ENCODE assay signal across 20 cellular contexts in genomic region chr10:61529208-61529607, GRCh38.
DNase-seq lines count a peak whose midpoint lies in the region; ATAC-seq and TF ChIP-seq lines count a peak whose summit lies in the region.
"Had no signal": no experiment of that assay in that cellular context is flagged by ENCODE, and none has a peak within 500 bp of the region (broad histone marks: within the 10 kb centered on the region; RNA-seq: fewer than 3 reads in every experiment).

No MANE protein-coding gene starts in this region.

- peak overlapping the region; percentile 44 for H3K4me2 ChIP-seq in fibroblast of lung (ENCODE audit: extremely low read depth, insufficient read depth, low read length)
- H3K4me2 ChIP-seq: BLaER1 treated with 17β-estradiol and CSF1 and Interleukin-3, amounts not matched to agents 10 nM and 100 nM had no signal

- TF ChIP-seq CTCF in fibroblast of lung (conservative IDR thresholded peaks at IDR 0.05 in 1 of 2, IDR thresholded peaks at IDR 0.05 in 1 of 2; ENCODE audit: low read depth in 1 of 2, low read length in 2 of 2), result no peak

- H3K79me2 ChIP-seq in fibroblast of lung (ENCODE audit: control insufficient read depth, insufficient read depth, low read length), result no peaks in the 10 kb centered on the region

- H3K9me3 ChIP-seq in adipocyte (ENCODE audit: control insufficient read depth, low read length) (peaks cover 6% of the 10 kb centered on the region), fibroblast of lung (ENCODE audit: control insufficient read depth, insufficient read depth, low read depth, low read length) (no peaks in the 10 kb centered on the region)
- H3K9me3 ChIP-seq: BE2C; BLaER1 treated with 17β-estradiol and CSF1 and Interleukin-3, amounts not matched to agents 10 nM and 100 nM had no signal

- H3K27ac ChIP-seq in fibroblast of lung (ENCODE audit: insufficient read depth, low read length), result no peak overlapping the region
- H3K27ac ChIP-seq: BLaER1 treated with 17β-estradiol and CSF1 and Interleukin-3, amounts not matched to agents 10 nM and 100 nM; GM23248 had no signal

- H3K9ac ChIP-seq in adipocyte (ENCODE audit: low read length) (no peak overlapping the region), fibroblast of lung (ENCODE audit: insufficient read depth, low read length) (no peak overlapping the region)
- H3K9ac ChIP-seq: BLaER1 treated with 17β-estradiol and CSF1 and Interleukin-3, amounts not matched to agents 10 nM and 100 nM; GM23248 had no signal

- no peaks in the 10 kb centered on the region for H4K20me1 ChIP-seq in fibroblast of lung (ENCODE audit: control insufficient read depth, extremely low read depth, insufficient read depth, low read length)
- H4K20me1 ChIP-seq: BLaER1 treated with 17β-estradiol and CSF1 and Interleukin-3, amounts not matched to agents 10 nM and 100 nM had no signal

- no peak overlapping the region for H2AFZ ChIP-seq in fibroblast of lung (ENCODE audit: low read length)
- H2AFZ ChIP-seq: GM23248 had no signal

- H3K36me3 ChIP-seq in adipocyte (ENCODE audit: control insufficient read depth, insufficient read depth, low read length, severe bottlenecking) (no peaks in the 10 kb centered on the region), fibroblast of lung (ENCODE audit: control insufficient read depth, insufficient read depth, low read length) (no peaks in the 10 kb centered on the region)
- H3K36me3 ChIP-seq: BE2C; BLaER1 treated with 17β-estradiol and CSF1 and Interleukin-3, amounts not matched to agents 10 nM and 100 nM had no signal

- H3K4me1 ChIP-seq in adipocyte (ENCODE audit: control insufficient read depth, insufficient read depth, low read length) (no peaks in the 10 kb centered on the region), fibroblast of lung (ENCODE audit: control insufficient read depth, extremely low read depth, insufficient read depth, low read length) (no peaks in the 10 kb centered on the region)
- H3K4me1 ChIP-seq: BE2C; BLaER1 treated with 17β-estradiol and CSF1 and Interleukin-3, amounts not matched to agents 10 nM and 100 nM had no signal

- H3K27me3 ChIP-seq in adipocyte (replicated peaks; ENCODE audit: control insufficient read depth, insufficient read depth, low read length) (no peaks in the 10 kb centered on the region), fibroblast of lung (ENCODE audit: control insufficient read depth, insufficient read depth, low read length) (no peaks in the 10 kb centered on the region)
- H3K27me3 ChIP-seq: BE2C; BLaER1 treated with 17β-estradiol and CSF1 and Interleukin-3, amounts not matched to agents 10 nM and 100 nM had no signal

- peak; percentile 5 for DNase-seq in LHCN-M2 (ENCODE audit: low read depth)
- DNase-seq in adipocyte (ENCODE audit: low read depth), result peak; percentile 8
- DNase-seq in fibroblast of lung (ENCODE audit: low read depth in 2 of 2), result peak in 1 of 2 donors; percentile 24
- DNase-seq in SIG-M5 (lab: John Stamatoyannopoulos, UW), result no peak
- DNase-seq in NCI-H2081 treated with DMSO at 0.1 percent for 48 hours (lab: John Stamatoyannopoulos, UW), result no peak
- DNase-seq in hippocampal formation (lab: John Stamatoyannopoulos, UW), result no peak
- DNase-seq: AML-193; BE2C; CD4-positive, alpha-beta T cell; CD8-positive, alpha-beta memory T cell; DMS 273 treated with DMSO at 0.1 percent for 48 hours; DMS79; EL; GDM1; GM23248; H7; HCEC 1CT had no signal

- no peak for ATAC-seq in GM21786 (IDR thresholded peaks at IDR 0.05; ENCODE audit: unreplicated experiment)
- ATAC-seq: GM12878 had no signal

- H3K4me3 ChIP-seq in adipocyte (ENCODE audit: low read length) (no peak overlapping the region), fibroblast of lung (replicated peaks in 1 of 4; ENCODE audit: control extremely low read depth in 1 of 4, insufficient read depth in 1 of 4, low read depth in 3 of 4, low read length in 4 of 4) (no peak overlapping the region)
- H3K4me3 ChIP-seq: BLaER1 treated with 17β-estradiol and CSF1 and Interleukin-3, amounts not matched to agents 10 nM and 100 nM; GM12878; GM23248 had no signal

Comparison
In these comparisons a context has a peak if more than half of its experiments do, and no peak if none do; other contexts are left out.
1. DNase-seq: peak in LHCN-M2 (single experiment) and adipocyte (single experiment); none in SIG-M5 (single experiment), NCI-H2081 treated with DMSO at 0.1 percent for 48 hours (single experiment) and hippocampal formation (0 of 2).